1 cellular context compared by ENCODE assay signal in genomic region chr6:16762265-16762546, GRCh38.
A peak's percentile ranks its signal among the peaks of the same experiment; 100 is the strongest.
TF ChIP-seq lines count a peak whose summit lies in the region.

No MANE protein-coding gene starts in this region.

TF ChIP-seq in K562, 482 proteins besides CTCF, POLR2A, EP300 and RAD21:
- TF ChIP-seq ZFX (CRISPR knock-in tag; IDR thresholded peaks at IDR 0.05): peak; percentile 13
- no peak for TF ChIP-seq DEAF1 (CRISPR knock-in tag; IDR thresholded peaks at IDR 0.05)
- TF ChIP-seq SMAD1 (IDR thresholded peaks at IDR 0.05; ENCODE audit: low read depth, low read length, partially characterized antibody): no peak
- peak; percentile 15 for TF ChIP-seq RBM22 (IDR thresholded peaks at IDR 0.05; ENCODE audit: low read depth, low read length, poor library complexity, severe bottlenecking)
